ENCODE assay signal across 19 cellular contexts in genomic region chr21:35326677-35327076, GRCh38.
DNase-seq lines count a peak whose midpoint lies in the region; TF ChIP-seq lines count a peak whose summit lies in the region.
"Had no signal": no experiment of that assay in that cellular context is flagged by ENCODE, and none has a peak within 500 bp of the region (broad histone marks: within the 10 kb centered on the region; RNA-seq: fewer than 3 reads in every experiment).

No MANE protein-coding gene starts in this region.

- no peak overlapping the region for H3K4me3 Mint-ChIP-seq in activated naive CD4-positive, alpha-beta T cell treated with anti-CD3 and anti-CD28 coated beads, Interleukin-2, amount 10 ng/mL, durations not matched to agents 7 days and 5 days
- no peak overlapping the region for H3K4me3 Mint-ChIP-seq in activated T-helper 2 cell treated with anti-CD3 and anti-CD28 coated beads, Interferon-gamma antibody, Interleukin-2, Interleukin-4, amounts not matched to agents 10 μg/mL and 5 μg/mL and 100 μg/mL, durations not matched to agents 14 hours and 24 hours and 36 hours (ENCODE audit: low read depth)
- H3K4me3 Mint-ChIP-seq: activated CD8-positive, alpha-beta T cell treated with anti-CD3 and anti-CD28 coated beads for 36 hours; CD14-positive monocyte; effector memory CD8-positive, alpha-beta T cell; neural crest cell; T-cell had no signal

- H3K9me3 Mint-ChIP-seq in activated naive CD4-positive, alpha-beta T cell treated with anti-CD3 and anti-CD28 coated beads, Interleukin-2, amount 10 ng/mL, durations not matched to agents 7 days and 5 days, result peaks cover 2% of the 10 kb centered on the region
- H3K9me3 Mint-ChIP-seq in activated T-helper 2 cell treated with anti-CD3 and anti-CD28 coated beads, Interferon-gamma antibody, Interleukin-2, Interleukin-4, amounts not matched to agents 10 μg/mL and 5 μg/mL and 100 μg/mL, durations not matched to agents 14 hours and 24 hours and 36 hours, result peaks cover 7% of the 10 kb centered on the region
- H3K9me3 Mint-ChIP-seq: CD14-positive monocyte; effector memory CD8-positive, alpha-beta T cell; neural crest cell had no signal

- DNase-seq in AG08395 (ENCODE audit: low spot score), result peak; percentile 18
- DNase-seq in EH (ENCODE audit: low read depth), result peak; percentile 58
- peak; percentile 66 to 67 for DNase-seq in foreskin fibroblast
- DNase-seq in HPDE6-E6E7 (ENCODE audit: extremely low spot score), result no peak
- no peak for DNase-seq in activated naive CD4-positive, alpha-beta T cell treated with anti-CD3 and anti-CD28 coated beads, Interleukin-2, amount 10 ng/mL, durations not matched to agents 7 days and 5 days
- no peak for DNase-seq in LoVo (ENCODE audit: low spot score)
- DNase-seq in activated T-helper 2 cell treated with anti-CD3 and anti-CD28 coated beads, Interferon-gamma antibody, Interleukin-2, Interleukin-4, amounts not matched to agents 10 μg/mL and 5 μg/mL and 100 μg/mL, durations not matched to agents 14 hours and 24 hours and 36 hours (ENCODE audit: low spot score), result no peak
- DNase-seq: activated CD4-positive, alpha-beta T cell treated with anti-CD3 and anti-CD28 coated beads for 1 hour; activated CD8-positive, alpha-beta T cell treated with anti-CD3 and anti-CD28 coated beads for 36 hours; activated effector memory CD4-positive, alpha-beta T cell treated with anti-CD3 and anti-CD28 coated beads, Interleukin-2, amount 50 U/mL, for 16 hours; effector memory CD8-positive, alpha-beta T cell; KBM-7; NCI-H774; T-cell; upper lobe of left lung had no signal

- no peak overlapping the region for H3K27ac Mint-ChIP-seq in activated naive CD4-positive, alpha-beta T cell treated with anti-CD3 and anti-CD28 coated beads, Interleukin-2, amount 10 ng/mL, durations not matched to agents 7 days and 5 days
- no peak overlapping the region for H3K27ac Mint-ChIP-seq in activated T-helper 2 cell treated with anti-CD3 and anti-CD28 coated beads, Interferon-gamma antibody, Interleukin-2, Interleukin-4, amounts not matched to agents 10 μg/mL and 5 μg/mL and 100 μg/mL, durations not matched to agents 14 hours and 24 hours and 36 hours
- H3K27ac Mint-ChIP-seq: activated CD8-positive, alpha-beta T cell treated with anti-CD3 and anti-CD28 coated beads for 36 hours; CD14-positive monocyte; effector memory CD8-positive, alpha-beta T cell; T-cell had no signal

- H3K36me3 Mint-ChIP-seq in activated naive CD4-positive, alpha-beta T cell treated with anti-CD3 and anti-CD28 coated beads, Interleukin-2, amount 10 ng/mL, durations not matched to agents 7 days and 5 days, result no peaks in the 10 kb centered on the region
- H3K36me3 Mint-ChIP-seq in activated T-helper 2 cell treated with anti-CD3 and anti-CD28 coated beads, Interferon-gamma antibody, Interleukin-2, Interleukin-4, amounts not matched to agents 10 μg/mL and 5 μg/mL and 100 μg/mL, durations not matched to agents 14 hours and 24 hours and 36 hours (ENCODE audit: low read depth), result peaks cover 7% of the 10 kb centered on the region
- H3K36me3 Mint-ChIP-seq: CD14-positive monocyte, T-cell had no signal

- TF ChIP-seq CTCF in VCaP (conservative IDR thresholded peaks at IDR 0.05) (no peak), foreskin fibroblast (IDR thresholded peaks at IDR 0.05; ENCODE audit: low read depth, low read length) (no peak)

- H3K4me3 ChIP-seq in foreskin fibroblast (ENCODE audit: low read depth in 1 of 2, low read length in 2 of 2), result no peak overlapping the region
- H3K4me3 ChIP-seq: SJSA1, upper lobe of left lung had no signal

- intact Hi-C loops in activated T-helper 2 cell treated with anti-CD3 and anti-CD28 coated beads, Interferon-gamma antibody, Interleukin-2, Interleukin-4, amounts not matched to agents 10 μg/mL and 5 μg/mL and 100 μg/mL, durations not matched to agents 14 hours and 24 hours and 36 hours (cut with micrococcal nuclease), result loop anchor here (1.0 to 5.0 kb wide), 2 partner anchors 9 to 229 kb away; no protein-coding TSS in a partner anchor

- peaks cover 5% of the 10 kb centered on the region for H3K27me3 Mint-ChIP-seq in activated naive CD4-positive, alpha-beta T cell treated with anti-CD3 and anti-CD28 coated beads, Interleukin-2, amount 10 ng/mL, durations not matched to agents 7 days and 5 days
- no peaks in the 10 kb centered on the region for H3K27me3 Mint-ChIP-seq in activated T-helper 2 cell treated with anti-CD3 and anti-CD28 coated beads, Interferon-gamma antibody, Interleukin-2, Interleukin-4, amounts not matched to agents 10 μg/mL and 5 μg/mL and 100 μg/mL, durations not matched to agents 14 hours and 24 hours and 36 hours (ENCODE audit: low read depth)
- H3K27me3 Mint-ChIP-seq: effector memory CD8-positive, alpha-beta T cell; T-cell had no signal

- H3K4me1 Mint-ChIP-seq in activated naive CD4-positive, alpha-beta T cell treated with anti-CD3 and anti-CD28 coated beads, Interleukin-2, amount 10 ng/mL, durations not matched to agents 7 days and 5 days, result no peaks in the 10 kb centered on the region
- H3K4me1 Mint-ChIP-seq in activated T-helper 2 cell treated with anti-CD3 and anti-CD28 coated beads, Interferon-gamma antibody, Interleukin-2, Interleukin-4, amounts not matched to agents 10 μg/mL and 5 μg/mL and 100 μg/mL, durations not matched to agents 14 hours and 24 hours and 36 hours (ENCODE audit: low read depth), result peaks cover 51% of the 10 kb centered on the region
- H3K4me1 Mint-ChIP-seq: CD14-positive monocyte, neural crest cell had no signal

- H3K27ac ChIP-seq in VCaP, result peak overlapping the region; percentile 93; the same call in 1 of the 2 replicates
- H3K27ac ChIP-seq: SJSA1, upper lobe of left lung had no signal

- CTCF ChIA-PET in activated naive CD4-positive, alpha-beta T cell treated with anti-CD3 and anti-CD28 coated beads, Interleukin-2, amount 10 ng/mL, durations not matched to agents 7 days and 5 days (lab: Charles Lee), result no interaction called here

Comparison
In these comparisons a context has a peak if more than half of its experiments do, and no peak if none do; other contexts are left out.
1. DNase-seq: peak in AG08395 (single experiment), EH (single experiment) and foreskin fibroblast (2 of 2); none in HPDE6-E6E7 (single experiment), activated naive CD4-positive, alpha-beta T cell treated with anti-CD3 and anti-CD28 coated beads, Interleukin-2, amount 10 ng/mL, durations not matched to agents 7 days and 5 days (single experiment), LoVo (single experiment) and activated T-helper 2 cell treated with anti-CD3 and anti-CD28 coated beads, Interferon-gamma antibody, Interleukin-2, Interleukin-4, amounts not matched to agents 10 μg/mL and 5 μg/mL and 100 μg/mL, durations not matched to agents 14 hours and 24 hours and 36 hours (single experiment).